30 cellular contexts compared by ENCODE assay signal in genomic region chr3:37709946-37710345, GRCh38.
"Had no signal": no experiment of that assay in that cellular context is flagged by ENCODE, and none has a peak within 500 bp of the region (broad histone marks: within the 10 kb centered on the region; RNA-seq: fewer than 3 reads in every experiment).

No MANE protein-coding gene starts in this region.

- H3K4me3 ChIP-seq: adrenal gland, body of pancreas, heart left ventricle, transverse colon, uterus had no signal

- DNase-seq: activated B cell treated with CpG ODN at 0.5 μM for 24 hours; activated CD4-positive, alpha-beta T cell treated with anti-CD3 and anti-CD28 coated beads, Interleukin-2, amount 50 U/mL, for 1 hour; activated CD8-positive, alpha-beta memory T cell treated with anti-CD3 and anti-CD28 coated beads, Interleukin-2, amount 10 ng/mL, durations not matched to agents 7 days and 5 days; activated CD8-positive, alpha-beta T cell treated with anti-CD3 and anti-CD28 coated beads for 36 hours; activated effector memory CD4-positive, alpha-beta T cell treated with anti-CD3 and anti-CD28 coated beads, Interleukin-2, amount 50 U/mL, for 16 hours; activated naive CD4-positive, alpha-beta T cell treated with anti-CD3 and anti-CD28 coated beads for 36 hours; activated naive CD8-positive, alpha-beta T cell treated with anti-CD3 and anti-CD28 coated beads for 36 hours; activated T-cell treated with anti-CD3 and anti-CD28 coated beads for 4 hours; aorta; body of pancreas; cortex of kidney; foreskin fibroblast; heart left ventricle; hypothalamus; immature natural killer cell; mammary epithelial cell; naive B cell; nucleus accumbens; right cardiac atrium; stimulated activated CD4-positive, alpha-beta T cell treated with anti-CD3 and anti-CD28 coated beads, Interleukin-2, amount 100 ng/mL, for 48 hours; stimulated activated naive CD4-positive, alpha-beta T cell treated with Interleukin-2 at 50 U/mL for 16 hours; T-helper 17 cell; transverse colon; uterus had no signal

- H3K27me3 ChIP-seq: adrenal gland, body of pancreas, heart left ventricle, transverse colon, uterus had no signal

- H3K36me3 Mint-ChIP-seq: activated CD8-positive, alpha-beta memory T cell treated with anti-CD3 and anti-CD28 coated beads, Interleukin-2, amount 10 ng/mL, durations not matched to agents 7 days and 5 days; activated naive CD8-positive, alpha-beta T cell treated with anti-CD3 and anti-CD28 coated beads for 36 hours; immature natural killer cell; mesothelial cell of epicardium; naive B cell had no signal

- H3K4me3 Mint-ChIP-seq: activated B cell treated with CpG ODN at 0.5 μM for 24 hours; activated CD8-positive, alpha-beta memory T cell treated with anti-CD3 and anti-CD28 coated beads, Interleukin-2, amount 10 ng/mL, durations not matched to agents 7 days and 5 days; activated CD8-positive, alpha-beta T cell treated with anti-CD3 and anti-CD28 coated beads for 36 hours; activated naive CD4-positive, alpha-beta T cell treated with anti-CD3 and anti-CD28 coated beads for 36 hours; activated naive CD8-positive, alpha-beta T cell treated with anti-CD3 and anti-CD28 coated beads for 36 hours; activated T-helper 1 cell treated with anti-CD3 and anti-CD28 coated beads, Interleukin-12 subunit alpha, Interleukin-12 subunit beta, Interleukin-2, Interleukin-4 antibody, amounts not matched to agents 30 ng/mL and 10 ng/mL and 1 ng/mL, durations not matched to agents 14 hours and 24 hours and 36 hours; immature natural killer cell; mesothelial cell of epicardium; naive B cell; neural crest cell; T-helper 17 cell had no signal

- H3K4me1 ChIP-seq: body of pancreas, parathyroid adenoma had no signal

- H3K4me1 Mint-ChIP-seq: activated B cell treated with CpG ODN at 0.5 μM for 24 hours; activated naive CD8-positive, alpha-beta T cell treated with anti-CD3 and anti-CD28 coated beads for 36 hours; immature natural killer cell; naive B cell had no signal

- ATAC-seq: activated CD8-positive, alpha-beta memory T cell treated with anti-CD3 and anti-CD28 coated beads, Interleukin-2, amount 10 ng/mL, durations not matched to agents 7 days and 5 days; activated CD8-positive, alpha-beta T cell treated with anti-CD3 and anti-CD28 coated beads for 36 hours; body of pancreas; esophagus mucosa; heart left ventricle; right cardiac atrium; T-helper 17 cell had no signal

- H3K9me3 Mint-ChIP-seq: activated B cell treated with CpG ODN at 0.5 μM for 24 hours; activated CD8-positive, alpha-beta T cell treated with anti-CD3 and anti-CD28 coated beads for 36 hours; activated naive CD4-positive, alpha-beta T cell treated with anti-CD3 and anti-CD28 coated beads for 36 hours; activated naive CD8-positive, alpha-beta T cell treated with anti-CD3 and anti-CD28 coated beads for 36 hours; activated T-helper 1 cell treated with anti-CD3 and anti-CD28 coated beads, Interleukin-12 subunit alpha, Interleukin-12 subunit beta, Interleukin-2, Interleukin-4 antibody, amounts not matched to agents 30 ng/mL and 10 ng/mL and 1 ng/mL, durations not matched to agents 14 hours and 24 hours and 36 hours; immature natural killer cell had no signal

- H3K27ac ChIP-seq: body of pancreas, heart left ventricle, parathyroid adenoma, transverse colon, uterus had no signal

- H3K36me3 ChIP-seq: adrenal gland, transverse colon, uterus had no signal

- H3K27ac Mint-ChIP-seq: activated B cell treated with CpG ODN at 0.5 μM for 24 hours; activated CD8-positive, alpha-beta memory T cell treated with anti-CD3 and anti-CD28 coated beads, Interleukin-2, amount 10 ng/mL, durations not matched to agents 7 days and 5 days; activated CD8-positive, alpha-beta T cell treated with anti-CD3 and anti-CD28 coated beads for 36 hours; activated naive CD4-positive, alpha-beta T cell treated with anti-CD3 and anti-CD28 coated beads for 36 hours; activated naive CD8-positive, alpha-beta T cell treated with anti-CD3 and anti-CD28 coated beads for 36 hours; activated T-helper 1 cell treated with anti-CD3 and anti-CD28 coated beads, Interleukin-12 subunit alpha, Interleukin-12 subunit beta, Interleukin-2, Interleukin-4 antibody, amounts not matched to agents 30 ng/mL and 10 ng/mL and 1 ng/mL, durations not matched to agents 14 hours and 24 hours and 36 hours; immature natural killer cell; mesothelial cell of epicardium; naive B cell; T-helper 17 cell had no signal

- H3K9me3 ChIP-seq: adrenal gland, body of pancreas, heart left ventricle, transverse colon, uterus had no signal
